28 cellular contexts compared by ENCODE assay signal in genomic region chr6:161074496-161075140, GRCh38.
DNase-seq lines count a peak whose midpoint lies in the region; ATAC-seq, FAIRE-seq and TF ChIP-seq lines count a peak whose summit lies in the region.
"Had no signal": no experiment of that assay in that cellular context is flagged by ENCODE, and none has a peak within 500 bp of the region (broad histone marks: within the 10 kb centered on the region; RNA-seq: fewer than 3 reads in every experiment).

No MANE protein-coding gene starts in this region.

- no peak for TF ChIP-seq CTCF in heart left ventricle (IDR thresholded peaks at IDR 0.05)
- TF ChIP-seq CTCF in left ventricle myocardium inferior (IDR thresholded peaks at IDR 0.05; ENCODE audit: borderline replicate concordance), result no peak
- TF ChIP-seq CTCF in IMR-90 (conservative IDR thresholded peaks at IDR 0.05; ENCODE audit: low read depth, low read length), result no peak
- TF ChIP-seq CTCF in endothelial cell (IDR thresholded peaks at IDR 0.05; ENCODE audit: unreplicated experiment), result no peak
- no peak for TF ChIP-seq CTCF in CD14-positive monocyte (IDR thresholded peaks at IDR 0.05)
- TF ChIP-seq CTCF in activated CD8-positive, alpha-beta T cell treated with anti-CD3 and anti-CD28 coated beads for 36 hours (IDR thresholded peaks at IDR 0.05), result no peak

- peaks cover 6 to 10% of the 10 kb centered on the region in 2 experiments; a peak in 3 of 4 replicates for H3K79me1 ChIP-seq in IMR-90 (ENCODE audit: low read depth in 1 of 2, low read length in 2 of 2)

- H3K4ac ChIP-seq in IMR-90 (ENCODE audit: low read depth, low read length), result no peak overlapping the region

- peaks cover 7% of the 10 kb centered on the region; the same call in 1 of the 2 replicates for H3K9me1 ChIP-seq in IMR-90 (ENCODE audit: insufficient read depth, low read length)

- H2AFZ ChIP-seq in IMR-90 (replicated peaks; ENCODE audit: low read length, poor library complexity), result no peak overlapping the region

- DNase-seq in heart left ventricle, result peak in 1 of 5 donors; percentile 37
- DNase-seq in left ventricle myocardium inferior, result no peak
- no peak for DNase-seq in IMR-90
- no peak for DNase-seq in endothelial cell (ENCODE audit: low spot score)
- peak; percentile 15 for DNase-seq in small intestine
- DNase-seq in CD14-positive monocyte (ENCODE audit: low spot score), result no peak
- no peak for DNase-seq in activated CD8-positive, alpha-beta T cell treated with anti-CD3 and anti-CD28 coated beads for 36 hours
- DNase-seq: activated CD8-positive, alpha-beta memory T cell treated with anti-CD3 and anti-CD28 coated beads, Interleukin-2, amount 50 U/mL, for 4 hours; activated effector memory CD4-positive, alpha-beta T cell treated with Interleukin-2 at 50 U/mL for 16 hours; activated naive CD8-positive, alpha-beta T cell treated with anti-CD3 and anti-CD28 coated beads, Interleukin-2, amount 50 U/mL, for 24 hours; CD4-positive, CD25-positive, alpha-beta regulatory T cell; cerebellar nuclear complex; GDM1; Kasumi-1; left lung; NCI-H1048; NCI-H187 treated with DMSO at 0.1 percent for 48 hours; NCI-H526; posterior cingulate gyrus; RPMI8226; sigmoid colon; SK-N-SH; stimulated activated naive CD8-positive, alpha-beta T cell treated with anti-CD3 and anti-CD28 coated beads, Interleukin-15, amount 100 ng/mL, for 72 hours; T-helper 2 cell; thyroid gland had no signal

- no peak overlapping the region for H3K4me2 ChIP-seq in IMR-90 (ENCODE audit: low read depth, low read length)
- H3K4me2 ChIP-seq: SK-N-SH had no signal

- H3K36me3 ChIP-seq in heart left ventricle, result peaks cover 0 to 84% (median 60%) of the 10 kb centered on the region in 9 donors
- peaks cover 28% of the 10 kb centered on the region for H3K36me3 ChIP-seq in left ventricle myocardium inferior
- peaks cover 9% of the 10 kb centered on the region for H3K36me3 ChIP-seq in IMR-90 (ENCODE audit: control insufficient read depth, insufficient read depth, low read length)
- peaks cover 6 to 8% of the 10 kb centered on the region in 2 donors for H3K36me3 ChIP-seq in small intestine (ENCODE audit: control insufficient read depth in 2 of 2, insufficient read depth in 2 of 2, low read length in 2 of 2)
- H3K36me3 ChIP-seq: thyroid gland had no signal

- no peak overlapping the region for H2BK20ac ChIP-seq in IMR-90 (ENCODE audit: low read depth, low read length)

- H2AK9ac ChIP-seq in IMR-90 (replicated peaks; ENCODE audit: low read depth, low read length, poor library complexity), result no peak overlapping the region

- no peak overlapping the region for H2BK15ac ChIP-seq in IMR-90 (ENCODE audit: low read depth, low read length)

- H3K4me1 ChIP-seq in heart left ventricle (peaks cover 0 to 17% (median 6%) of the 10 kb centered on the region in 12 donors), left ventricle myocardium inferior (peaks cover 27% of the 10 kb centered on the region), IMR-90 (ENCODE audit: control insufficient read depth, insufficient read depth, low read length) (peaks cover 2% of the 10 kb centered on the region), small intestine (ENCODE audit: control insufficient read depth in 2 of 2, insufficient read depth in 1 of 2, low read depth in 1 of 2, low read length in 1 of 2) (no peaks in the 10 kb centered on the region)
- H3K4me1 ChIP-seq: left lung, thyroid gland had no signal

- H3K27me3 ChIP-seq in heart left ventricle (no peaks in the 10 kb centered on the region), left ventricle myocardium inferior (ENCODE audit: low read depth) (no peaks in the 10 kb centered on the region), IMR-90 (ENCODE audit: control insufficient read depth, insufficient read depth, low read length) (no peaks in the 10 kb centered on the region), small intestine (ENCODE audit: control insufficient read depth in 2 of 2, insufficient read depth in 2 of 2, low read length in 2 of 2) (no peaks in the 10 kb centered on the region)
- H3K27me3 ChIP-seq: left lung, sigmoid colon, thyroid gland had no signal

- no TSS peak for BruUV-seq in IMR-90 (replicated peaks; lab: Mats Ljungman, UMichigan)

- dilution Hi-C loops in IMR-90 (cut with HindIII; ENCODE audit: low sequenced_read_pairs, unreplicated experiment), result no loop called here

- TF ChIP-seq POLR2A in heart left ventricle (IDR thresholded peaks at IDR 0.05), result no peak
- TF ChIP-seq POLR2A in IMR-90 (IDR thresholded peaks at IDR 0.05; ENCODE audit: low read depth, low read length), result no peak

- POLR2A ChIA-PET in IMR-90 (lab: Charles Lee; ENCODE audit: unreplicated experiment), result no interaction called here
- POLR2A ChIA-PET in activated CD8-positive, alpha-beta T cell treated with anti-CD3 and anti-CD28 coated beads for 36 hours (lab: Charles Lee), result interaction anchor here (0.6 kb wide), 1 partner anchor 487 kb away, joined by 3 read pairs; no protein-coding TSS in a partner anchor

- in situ Hi-C loops in IMR-90 (cut with MboI; ENCODE audit: low sequenced_read_pairs), result no loop called here

- H2BK5ac ChIP-seq in IMR-90 (ENCODE audit: low read depth, low read length, poor library complexity, severe bottlenecking), result no peak overlapping the region

- H3K4me3 ChIP-seq in heart left ventricle, result no peak overlapping the region
- H3K4me3 ChIP-seq in left ventricle myocardium inferior, result no peak overlapping the region
- no peak overlapping the region for H3K4me3 ChIP-seq in IMR-90 (ENCODE audit: insufficient read depth, low read depth, low read length)
- no peak overlapping the region for H3K4me3 ChIP-seq in small intestine (ENCODE audit: low read depth in 1 of 2, low read length in 2 of 2)
- H3K4me3 ChIP-seq: left lung, sigmoid colon, thyroid gland had no signal

- WGBS in heart left ventricle, 4 donors, result 85 to 93% (median 91%) methylated on average over 5 of the region's 5 CpGs
- WGBS in IMR-90 (ENCODE audit: extremely low coverage in 2 of 2, insufficient read length in 1 of 2), 2 experiments, result no CpG with 5 or more reads among the region's 5 CpGs
- WGBS in small intestine, 3 donors, result 90 to 93% (median 91%) methylated on average over 5 of the region's 5 CpGs

- H3K27ac Mint-ChIP-seq in endothelial cell (ENCODE audit: unreplicated experiment) (peak overlapping the region; percentile 28), CD14-positive monocyte (no peak overlapping the region)
- no peak overlapping the region for H3K27ac Mint-ChIP-seq in activated CD8-positive, alpha-beta T cell treated with anti-CD3 and anti-CD28 coated beads for 36 hours
- H3K27ac Mint-ChIP-seq: activated naive CD8-positive, alpha-beta T cell treated with anti-CD3 and anti-CD28 coated beads, Interleukin-2, amount 50 U/mL, for 24 hours; natural killer cell treated with Interleukin-12 subunit alpha and Interleukin-12 subunit beta and Interleukin-15 and Interleukin-18, amount 100 ng/mL, for 72 hours; WTC11 had no signal

- no peaks in the 10 kb centered on the region for H3K9me3 ChIP-seq in heart left ventricle
- no peaks in the 10 kb centered on the region for H3K9me3 ChIP-seq in left ventricle myocardium inferior (replicated peaks)
- H3K9me3 ChIP-seq in IMR-90 (ENCODE audit: control insufficient read depth, insufficient read depth, low read length), result no peaks in the 10 kb centered on the region
- H3K9me3 ChIP-seq in small intestine (ENCODE audit: control insufficient read depth, low read depth), result no peaks in the 10 kb centered on the region
- H3K9me3 ChIP-seq: left lung, sigmoid colon, SK-N-SH, thyroid gland had no signal

- CTCF ChIA-PET in IMR-90 (lab: Yijun Ruan, JAX), result no interaction called here
- CTCF ChIA-PET in activated CD8-positive, alpha-beta T cell treated with anti-CD3 and anti-CD28 coated beads for 36 hours (lab: Charles Lee), result interaction anchor here (1.1 kb wide), 1 partner anchor 17 kb away, joined by 3 read pairs; no protein-coding TSS in a partner anchor

- H3K36me3 Mint-ChIP-seq in endothelial cell (ENCODE audit: low read depth, unreplicated experiment) (no peaks in the 10 kb centered on the region), CD14-positive monocyte (peaks cover 26 to 31% of the 10 kb centered on the region in 2 donors)
- H3K36me3 Mint-ChIP-seq in activated CD8-positive, alpha-beta T cell treated with anti-CD3 and anti-CD28 coated beads for 36 hours (ENCODE audit: low read depth), result peaks cover 8% of the 10 kb centered on the region

- H3K9ac ChIP-seq in IMR-90 (ENCODE audit: low read depth, low read length), result no peak overlapping the region
- H3K9ac ChIP-seq: SK-N-SH had no signal

- no peak overlapping the region for H3K18ac ChIP-seq in IMR-90 (ENCODE audit: low read depth, low read length)

- no peak overlapping the region for H2AK5ac ChIP-seq in IMR-90 (ENCODE audit: low read depth, low read length)

- intact Hi-C loops in heart left ventricle (cut with DNase I) (loop anchor here in 1 of 10 donors (10.0 kb wide), 1 partner anchor 140 kb away; no protein-coding TSS in a partner anchor), left ventricle myocardium inferior (cut with micrococcal nuclease) (no loop called here), IMR-90 (cut with micrococcal nuclease) (no loop called here), CD14-positive monocyte (cut with micrococcal nuclease) (no loop called here)
- intact Hi-C loops in activated CD8-positive, alpha-beta T cell treated with anti-CD3 and anti-CD28 coated beads for 36 hours (cut with micrococcal nuclease), result no loop called here

- H3K27me3 Mint-ChIP-seq in endothelial cell (ENCODE audit: unreplicated experiment), result no peaks in the 10 kb centered on the region
- peaks cover 0 to 1% (median 0%) of the 10 kb centered on the region in 3 donors for H3K27me3 Mint-ChIP-seq in CD14-positive monocyte (ENCODE audit: low read depth in 3 of 3)
- no peaks in the 10 kb centered on the region for H3K27me3 Mint-ChIP-seq in activated CD8-positive, alpha-beta T cell treated with anti-CD3 and anti-CD28 coated beads for 36 hours
- H3K27me3 Mint-ChIP-seq: activated naive CD8-positive, alpha-beta T cell treated with anti-CD3 and anti-CD28 coated beads, Interleukin-2, amount 50 U/mL, for 24 hours; CD4-positive, CD25-positive, alpha-beta regulatory T cell; natural killer cell treated with Interleukin-12 subunit alpha and Interleukin-12 subunit beta and Interleukin-15 and Interleukin-18, amount 100 ng/mL, for 72 hours; stimulated activated naive CD8-positive, alpha-beta T cell treated with anti-CD3 and anti-CD28 coated beads, Interleukin-15, amount 100 ng/mL, for 72 hours had no signal

- H4K20me1 ChIP-seq in IMR-90 (ENCODE audit: insufficient read depth, low read length), result no peaks in the 10 kb centered on the region

- no peak overlapping the region for H4K8ac ChIP-seq in IMR-90 (ENCODE audit: low read depth in 2 of 2, low read length in 2 of 2)

- FAIRE-seq in small intestine (lab: Jason Lieb, UNC), result no peak

- H3K4me1 Mint-ChIP-seq in endothelial cell (ENCODE audit: unreplicated experiment) (peaks cover 3% of the 10 kb centered on the region), CD14-positive monocyte (no peaks in the 10 kb centered on the region)
- H3K4me1 Mint-ChIP-seq in activated CD8-positive, alpha-beta T cell treated with anti-CD3 and anti-CD28 coated beads for 36 hours (ENCODE audit: low read depth), result peaks cover 10% of the 10 kb centered on the region

- no peak overlapping the region for H3K23ac ChIP-seq in IMR-90 (ENCODE audit: low read depth, low read length)

- ATAC-seq in heart left ventricle (peak in 3 of 4 donors; percentile 70 to 86 (median 81)), IMR-90 (ENCODE audit: low read depth) (no peak), HG03097 (IDR thresholded peaks at IDR 0.05; ENCODE audit: low FRiP score, unreplicated experiment) (no peak)
- ATAC-seq in activated CD8-positive, alpha-beta T cell treated with anti-CD3 and anti-CD28 coated beads for 36 hours, result no peak
- ATAC-seq: activated naive CD8-positive, alpha-beta T cell treated with anti-CD3 and anti-CD28 coated beads, Interleukin-2, amount 50 U/mL, for 24 hours; left lung; natural killer cell treated with Interleukin-12 subunit alpha and Interleukin-12 subunit beta and Interleukin-15 and Interleukin-18, amount 100 ng/mL, for 72 hours; stimulated activated naive CD8-positive, alpha-beta T cell treated with anti-CD3 and anti-CD28 coated beads, Interleukin-15, amount 100 ng/mL, for 72 hours; WTC11 had no signal

- H3K9me3 Mint-ChIP-seq in endothelial cell (ENCODE audit: unreplicated experiment) (no peaks in the 10 kb centered on the region), CD14-positive monocyte (no peaks in the 10 kb centered on the region)
- H3K9me3 Mint-ChIP-seq in activated CD8-positive, alpha-beta T cell treated with anti-CD3 and anti-CD28 coated beads for 36 hours, result no peaks in the 10 kb centered on the region
- H3K9me3 Mint-ChIP-seq: activated naive CD8-positive, alpha-beta T cell treated with anti-CD3 and anti-CD28 coated beads, Interleukin-2, amount 50 U/mL, for 24 hours; CD4-positive, CD25-positive, alpha-beta regulatory T cell; natural killer cell treated with Interleukin-12 subunit alpha and Interleukin-12 subunit beta and Interleukin-15 and Interleukin-18, amount 100 ng/mL, for 72 hours; stimulated activated naive CD8-positive, alpha-beta T cell treated with anti-CD3 and anti-CD28 coated beads, Interleukin-15, amount 100 ng/mL, for 72 hours; WTC11 had no signal

- H4K5ac ChIP-seq in IMR-90 (ENCODE audit: low read depth, low read length), result no peak overlapping the region

- no peak overlapping the region for H3K27ac ChIP-seq in heart left ventricle
- H3K27ac ChIP-seq in left ventricle myocardium inferior (replicated peaks), result no peak overlapping the region
- H3K27ac ChIP-seq in IMR-90 (ENCODE audit: insufficient read depth, low read length), result no peak overlapping the region
- no peak overlapping the region for H3K27ac ChIP-seq in small intestine (ENCODE audit: low read depth in 1 of 2, low read length in 1 of 2)
- H3K27ac ChIP-seq: left lung, sigmoid colon, thyroid gland had no signal

- no peak overlapping the region for H2BK120ac ChIP-seq in IMR-90 (ENCODE audit: low read depth, low read length)

- no peak overlapping the region for H3K4me3 Mint-ChIP-seq in endothelial cell (ENCODE audit: unreplicated experiment)
- no peak overlapping the region for H3K4me3 Mint-ChIP-seq in CD14-positive monocyte
- no peak overlapping the region for H3K4me3 Mint-ChIP-seq in activated CD8-positive, alpha-beta T cell treated with anti-CD3 and anti-CD28 coated beads for 36 hours
- H3K4me3 Mint-ChIP-seq: activated naive CD8-positive, alpha-beta T cell treated with anti-CD3 and anti-CD28 coated beads, Interleukin-2, amount 50 U/mL, for 24 hours; CD4-positive, CD25-positive, alpha-beta regulatory T cell; natural killer cell treated with Interleukin-12 subunit alpha and Interleukin-12 subunit beta and Interleukin-15 and Interleukin-18, amount 100 ng/mL, for 72 hours; stimulated activated naive CD8-positive, alpha-beta T cell treated with anti-CD3 and anti-CD28 coated beads, Interleukin-15, amount 100 ng/mL, for 72 hours; WTC11 had no signal

- TF ChIP-seq RAD21 in IMR-90 (IDR thresholded peaks at IDR 0.05; ENCODE audit: low read length), result no peak

- no peak overlapping the region for H4K91ac ChIP-seq in IMR-90 (ENCODE audit: insufficient read depth, low read depth, low read length)

- H3K56ac ChIP-seq in IMR-90 (ENCODE audit: extremely low read depth, insufficient read depth, low read length), result no peak overlapping the region

- no peak overlapping the region for H3K14ac ChIP-seq in IMR-90 (replicated peaks; ENCODE audit: low read depth, low read length)

Comparison
In these comparisons a context has a peak if more than half of its experiments do, and no peak if none do; other contexts are left out.
1. ATAC-seq: peak in heart left ventricle (3 of 4); none in IMR-90 (single experiment), activated CD8-positive, alpha-beta T cell treated with anti-CD3 and anti-CD28 coated beads for 36 hours (single experiment) and HG03097 (single experiment).